ENCODE assay signal across 23 cellular contexts in genomic region chr4:7988437-7988836, GRCh38. TPM values are rescaled to one million over a fixed set of nuclear protein-coding genes. Genes with fewer than 3 reads are reported as not detected.
A peak's percentile ranks its signal among the peaks of the same experiment; 100 is the strongest.
DNase-seq lines count a peak whose midpoint lies in the region; ATAC-seq, FAIRE-seq and TF ChIP-seq lines count a peak whose summit lies in the region.
"Had no signal": no experiment of that assay in that cellular context is flagged by ENCODE, and none has a peak within 500 bp of the region (broad histone marks: within the 10 kb centered on the region; RNA-seq: fewer than 3 reads in every experiment).

No MANE protein-coding gene starts in this region.

- H3K27me3 ChIP-seq in adipocyte (replicated peaks; ENCODE audit: control insufficient read depth, insufficient read depth, low read length), result no peaks in the 10 kb centered on the region
- H3K27me3 ChIP-seq: upper lobe of right lung had no signal

- H3K4me2 ChIP-seq in A549, result peak overlapping the region; percentile 33; the same call in 2 of the 3 replicates
- H3K4me2 ChIP-seq: SK-N-SH had no signal

- H3K9me3 ChIP-seq in A549 (no peaks in the 10 kb centered on the region), adipocyte (ENCODE audit: control insufficient read depth, low read length) (no peaks in the 10 kb centered on the region)
- H3K9me3 ChIP-seq: SK-N-SH, upper lobe of right lung had no signal

- TF ChIP-seq EP300 in A549 (IDR thresholded peaks at IDR 0.05), result no peak

- 18% methylated on average over 1 of the region's 1 CpG for WGBS in A549 (ENCODE audit: missing lambda C conversion rate)

- ATAC-seq in A549, result no peak
- no peak for ATAC-seq in HG03139 (IDR thresholded peaks at IDR 0.05; ENCODE audit: unreplicated experiment)
- ATAC-seq: sciatic nerve, upper lobe of right lung had no signal

- no peak for TF ChIP-seq CTCF in A549 (IDR thresholded peaks at IDR 0.05)
- no peak for TF ChIP-seq CTCF in fibroblast of pulmonary artery (IDR thresholded peaks at IDR 0.05; ENCODE audit: low read length, missing control alignments)
- no peak for TF ChIP-seq CTCF in GM13976 (IDR thresholded peaks at IDR 0.05; ENCODE audit: borderline replicate concordance, control extremely low read depth, extremely low read depth, insufficient read depth, missing control alignments)

- CTCF ChIA-PET in A549 (lab: Yijun Ruan, JAX), result interaction anchor here (0.6 to 9.4 kb wide), 26 partner anchors 8 to 226 kb away, joined by 3 to 94 read pairs (median 6); partner anchors contain the start of gene AFAP1

- H3K9ac ChIP-seq in adipocyte (ENCODE audit: low read length), result no peak overlapping the region
- H3K9ac ChIP-seq: parathyroid adenoma, SK-N-SH had no signal

- POLR2A ChIA-PET in A549 (lab: Yijun Ruan, JAX), result no interaction called here

- in situ Hi-C loops in GM13976 (cut with MboI; ENCODE audit: low sequenced_read_pairs, unreplicated experiment), result loop anchor here (5.0 kb wide), 1 partner anchor 186 kb away; no protein-coding TSS in a partner anchor

- no peaks in the 10 kb centered on the region for H3K36me3 ChIP-seq in adipocyte (ENCODE audit: control insufficient read depth, insufficient read depth, low read length, severe bottlenecking)
- H3K36me3 ChIP-seq: upper lobe of right lung, WERI-Rb-1 had no signal

- no peak for TF ChIP-seq POLR2A in A549 (IDR thresholded peaks at IDR 0.05; ENCODE audit: low read length)

- FAIRE-seq in A549 (lab: Jason Lieb, UNC), result no peak
- FAIRE-seq: A204.1 had no signal

- DNase-seq in A549 (ENCODE audit: low read depth in 1 of 2, low spot score in 1 of 2) (no peak), GM04504 (ENCODE audit: low read depth) (peak; percentile 32), adipocyte (ENCODE audit: low read depth) (peak; percentile 48), fibroblast of pulmonary artery (ENCODE audit: low read depth) (peak; percentile 67), GM13976 (ENCODE audit: low spot score) (no peak), DMS 273 (lab: John Stamatoyannopoulos, UW; ENCODE audit: unreplicated experiment) (no peak), caudate nucleus (lab: John Stamatoyannopoulos, UW) (no peak)
- DNase-seq: activated CD4-positive, alpha-beta T cell treated with anti-CD3 and anti-CD28 coated beads, Interleukin-2, amount 10 ng/mL, durations not matched to agents 7 days and 5 days; endodermal cell; left ventricle myocardium inferior; NCI-H1105 treated with DMSO at 0.1 percent for 48 hours; NCI-H2081; nephron progenitor cell; SK-N-SH; stimulated activated CD8-positive, alpha-beta memory T cell treated with anti-CD3 and anti-CD28 coated beads, Interleukin-4, amount 100 ng/mL, for 48 hours; T-helper 2 cell; upper lobe of right lung; WERI-Rb-1 had no signal

- no peak overlapping the region for H3K4me3 ChIP-seq in A549
- H3K4me3 ChIP-seq in adipocyte (ENCODE audit: low read length), result no peak overlapping the region
- H3K4me3 ChIP-seq in fibroblast of pulmonary artery (replicated peaks; ENCODE audit: low read depth, low read length), result no peak overlapping the region
- H3K4me3 ChIP-seq: coronary artery, left ventricle myocardium inferior, upper lobe of right lung had no signal

- H3K27ac ChIP-seq in A549, result peak overlapping the region; percentile 26 to 82; a peak in 4 of 6 replicates
- H3K27ac ChIP-seq in caudate nucleus (ENCODE audit: low read depth, low read length), result no peak overlapping the region
- H3K27ac ChIP-seq: coronary artery, left ventricle myocardium inferior, parathyroid adenoma, upper lobe of right lung, WERI-Rb-1 had no signal

- H3K4me1 ChIP-seq in A549 (peaks cover 13% of the 10 kb centered on the region; the same call in 2 of the 3 replicates), adipocyte (ENCODE audit: control insufficient read depth, insufficient read depth, low read length) (peaks cover 12% of the 10 kb centered on the region)
- H3K4me1 ChIP-seq: parathyroid adenoma had no signal

- no peak for TF ChIP-seq RAD21 in A549 (conservative IDR thresholded peaks at IDR 0.05 in 1 of 2, IDR thresholded peaks at IDR 0.05 in 1 of 2)

TF ChIP-seq in A549, 52 proteins besides CTCF, POLR2A, EP300 and RAD21:
- TF ChIP-seq HEYL (CRISPR knock-in tag; IDR thresholded peaks at IDR 0.05) (no peak), CEBPB (IDR thresholded peaks at IDR 0.05) (0 out of 4 replicates have a peak, but pooled peaks of 1 of the 2 experiments have one; percentile 18)
TF ChIP-seq in A549: peak in this region for 1.

RNA-seq across cellular contexts. Expression of gene AFAP1, which starts 48.8 kb away (rescaled TPM):
- 18.9 and 25.4 TPM in 2 replicates for polyA plus RNA-seq in A549 (2011; rRNA removed)
- 20.3 and 26.9 TPM in 2 replicates for polyA plus RNA-seq in A549 (2012; cell fraction: cytosol; rRNA removed)
- polyA plus RNA-seq in A549 (2012; cell fraction: nucleus; rRNA removed), result 38.1 and 45.2 TPM in 2 replicates
- 29.6 to 37.6 TPM (median 33.0 TPM) in 3 replicates for polyA plus RNA-seq in A549 (2017; fragmentation: RNase III; extraction: RNeasy Plus Mini Kit Qiagen cat#74134 plus additional on column Dnase treatment)
- 32.4 and 38.2 TPM in 2 replicates for polyA minus RNA-seq in A549 (2011; rRNA and poly(A)+ RNA removed)

Comparison
In these comparisons a context has a peak if more than half of its experiments do, and no peak if none do; other contexts are left out.
1. DNase-seq: peak in GM04504 (single experiment), adipocyte (single experiment) and fibroblast of pulmonary artery (single experiment); none in A549 (0 of 2), GM13976 (single experiment), DMS 273 (single experiment) and caudate nucleus (0 of 61).